Comparison of ENCODE assay signal across 27 cellular contexts in genomic region chr4:32334759-32335158, GRCh38.
"Had no signal": no experiment of that assay in that cellular context is flagged by ENCODE, and none has a peak within 500 bp of the region (broad histone marks: within the 10 kb centered on the region; RNA-seq: fewer than 3 reads in every experiment).

No MANE protein-coding gene starts in this region.

- H3K9me3 ChIP-seq: ascending aorta had no signal

- H3K27me3 ChIP-seq: ascending aorta had no signal

- ATAC-seq: activated CD8-positive, alpha-beta memory T cell treated with anti-CD3 and anti-CD28 coated beads, Interleukin-2, amount 10 ng/mL, durations not matched to agents 7 days and 5 days; activated CD8-positive, alpha-beta T cell treated with anti-CD3 and anti-CD28 coated beads, Interleukin-2, amount 10 ng/mL, durations not matched to agents 7 days and 5 days; activated naive CD8-positive, alpha-beta T cell treated with anti-CD3 and anti-CD28 coated beads, Interleukin-2, amount 50 U/mL, for 24 hours had no signal

- DNase-seq: activated B cell treated with CpG ODN at 0.5 μM for 24 hours; activated CD4-positive, alpha-beta memory T cell treated with anti-CD3 and anti-CD28 coated beads, Interleukin-2, amount 10 ng/mL, durations not matched to agents 7 days and 5 days; activated CD4-positive, alpha-beta T cell treated with anti-CD3 and anti-CD28 coated beads for 4 hours; activated CD4-positive, alpha-beta T cell treated with anti-CD3 and anti-CD28 coated beads, Interleukin-2, amount 10 ng/mL, durations not matched to agents 24 days and 14 days; activated CD4-positive, alpha-beta T cell treated with anti-CD3 and anti-CD28 coated beads, Interleukin-2, amount 50 U/mL, for 48 hours; activated CD4-positive, CD25-positive, alpha-beta regulatory T cell treated with anti-CD3 and anti-CD28 coated beads, Interleukin-2, amount 50 U/mL, for 72 hours; activated CD8-positive, alpha-beta memory T cell treated with anti-CD3 and anti-CD28 coated beads for 24 hours; activated CD8-positive, alpha-beta memory T cell treated with anti-CD3 and anti-CD28 coated beads, Interleukin-2, amount 10 ng/mL, durations not matched to agents 7 days and 5 days; activated CD8-positive, alpha-beta memory T cell treated with anti-CD3 and anti-CD28 coated beads, Interleukin-2, amount 50 U/mL, for 48 hours; activated CD8-positive, alpha-beta T cell treated with anti-CD3 and anti-CD28 coated beads, Interleukin-2, amount 10 ng/mL, durations not matched to agents 7 days and 5 days; activated effector memory CD4-positive, alpha-beta T cell treated with Interleukin-2 at 50 U/mL for 16 hours; activated gamma-delta T cell; activated naive CD4-positive, alpha-beta T cell treated with anti-CD3 and anti-CD28 coated beads, Interleukin-2, amount 10 ng/mL, durations not matched to agents 7 days and 5 days; activated naive CD4-positive, alpha-beta T cell treated with Interleukin-2 at 50 U/mL for 16 hours; activated naive CD8-positive, alpha-beta T cell treated with anti-CD3 and anti-CD28 coated beads, Interleukin-2, amount 10 ng/mL, durations not matched to agents 7 days and 5 days; activated naive CD8-positive, alpha-beta T cell treated with anti-CD3 and anti-CD28 coated beads, Interleukin-2, amount 50 U/mL, for 24 hours; activated T-cell treated with anti-CD3 and anti-CD28 coated beads, Interleukin-2, amount 50 U/mL, for 24 hours; activated T-cell treated with anti-CD3 and anti-CD28 coated beads, Interleukin-2, amount 50 U/mL, for 48 hours; amygdala; anterior cingulate cortex; central memory CD4-positive, alpha-beta T cell; T-helper 1 cell; T-helper 2 cell; T-helper 9 cell had no signal

- H3K4me3 ChIP-seq: ascending aorta had no signal

- H3K4me1 ChIP-seq: ascending aorta had no signal

- H3K36me3 ChIP-seq: ascending aorta had no signal

- H3K27ac ChIP-seq: ascending aorta, VCaP had no signal

- FAIRE-seq: TTC549 had no signal
